ENCODE assay signal across 8 cellular contexts in the genomic region with DNA sequence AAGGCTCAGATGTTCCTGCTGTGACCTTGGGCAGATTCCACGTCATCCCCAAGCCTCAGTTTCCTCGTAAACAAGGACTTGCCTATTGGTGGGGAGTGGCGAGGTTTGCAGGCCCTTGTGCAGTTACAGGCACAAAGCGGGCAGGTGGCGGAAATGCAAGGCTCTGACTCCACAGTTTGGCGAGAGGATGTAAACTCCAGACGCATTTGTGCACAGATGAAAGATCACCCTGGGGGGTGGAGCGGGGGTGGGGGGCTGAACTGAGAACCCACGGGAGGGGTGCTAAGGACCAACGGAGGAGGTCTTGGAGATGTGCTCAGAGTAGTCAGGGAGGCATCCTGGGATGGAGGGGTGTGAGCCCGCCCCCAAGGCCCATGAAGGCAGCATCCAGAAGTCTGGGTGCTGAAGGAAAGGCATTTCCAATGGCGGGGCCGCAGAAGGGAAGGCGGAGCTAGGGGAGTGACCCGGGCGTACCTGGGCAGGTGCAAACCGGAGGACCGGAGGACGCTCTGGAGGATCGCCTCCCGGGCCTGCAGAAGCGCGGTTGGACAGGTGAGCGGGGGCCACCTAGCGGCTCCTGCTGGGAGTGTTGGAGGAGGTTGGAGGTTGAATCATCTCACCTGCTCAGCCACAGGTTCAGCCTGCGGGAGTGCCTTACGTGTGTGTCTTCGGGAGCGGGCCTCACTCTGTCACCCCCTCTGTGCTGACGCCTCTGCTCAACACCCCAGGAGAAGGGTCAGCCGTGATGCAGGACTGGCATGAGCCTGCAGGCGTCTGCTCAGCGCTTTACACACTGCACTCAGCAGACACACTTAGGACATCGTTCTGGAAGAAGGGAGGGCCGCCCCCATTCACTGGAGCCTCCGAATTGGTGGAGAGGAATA. TPM values are rescaled to one million over a fixed set of nuclear protein-coding genes. Genes with fewer than 3 reads are reported as not detected.
DNase-seq lines count a peak whose midpoint lies in the region; ATAC-seq and TF ChIP-seq lines count a peak whose summit lies in the region.

No MANE protein-coding gene starts in this region.

- H3K36me3 Mint-ChIP-seq in Caco-2 (ENCODE audit: insufficient read depth, unreplicated experiment), result peaks cover 11% of the 10 kb centered on the region

- H3K4me3 Mint-ChIP-seq in Caco-2 (ENCODE audit: unreplicated experiment), result peak overlapping the region; percentile 47

- peak overlapping the region; percentile 63; the same call in 1 of the 2 replicates for H2AFZ ChIP-seq in PC-3 (ENCODE audit: low read length)

- ATAC-seq in HG03442 (IDR thresholded peaks at IDR 0.05; ENCODE audit: unreplicated experiment) (peak; percentile 47), PC-3 (peak; percentile 69), GM19463 (IDR thresholded peaks at IDR 0.05; ENCODE audit: unreplicated experiment) (no peak)

- H3K9me3 ChIP-seq in Caco-2 (no peaks in the 10 kb centered on the region), PC-3 (ENCODE audit: low read length) (no peaks in the 10 kb centered on the region), uterus (no peaks in the 10 kb centered on the region)

- H3K27ac ChIP-seq in PC-3 (ENCODE audit: low read length), result no peak overlapping the region
- no peak overlapping the region for H3K27ac ChIP-seq in uterus

- H3K79me2 ChIP-seq in PC-3 (ENCODE audit: low read length), result no peaks in the 10 kb centered on the region

- peak overlapping the region; percentile 95 for H3K4me2 ChIP-seq in PC-3 (ENCODE audit: low read length)

- TF ChIP-seq CTCF in Caco-2 (IDR thresholded peaks at IDR 0.05; ENCODE audit: insufficient read depth in 1 of 2, low read depth in 1 of 2, low read length in 1 of 2, severe bottlenecking in 1 of 2, unreplicated experiment in 1 of 2) (peak; percentile 91 to 92), PC-3 (conservative IDR thresholded peaks at IDR 0.05; ENCODE audit: low read depth, low read length) (peak; percentile 75), uterus (IDR thresholded peaks at IDR 0.05) (peak; percentile 74 to 88 (median 84))

- H3K9me2 ChIP-seq in PC-3 (replicated peaks; ENCODE audit: low read length), result no peaks in the 10 kb centered on the region

- peaks cover 28% of the 10 kb centered on the region for H3K27me3 Mint-ChIP-seq in Caco-2 (ENCODE audit: insufficient read depth, unreplicated experiment)

- BruUV-seq in Caco-2 (replicated peaks; lab: Mats Ljungman, UMichigan) (no TSS peak), PC-3 (replicated peaks; lab: Mats Ljungman, UMichigan) (no TSS peak)

- peaks cover 29% of the 10 kb centered on the region for H3K4me1 ChIP-seq in Caco-2
- peaks cover 11% of the 10 kb centered on the region for H3K4me1 ChIP-seq in PC-3 (ENCODE audit: insufficient read depth, low read length)
- H3K4me1 ChIP-seq in uterus, result peaks cover 0 to 27% of the 10 kb centered on the region in 2 donors

- H3K9ac ChIP-seq in PC-3 (ENCODE audit: low read length), result no peak overlapping the region

- H3K36me3 ChIP-seq in Caco-2 (ENCODE audit: control insufficient read depth, insufficient read depth, low read length), result no peaks in the 10 kb centered on the region
- no peaks in the 10 kb centered on the region for H3K36me3 ChIP-seq in PC-3 (ENCODE audit: low read depth, low read length)
- H3K36me3 ChIP-seq in uterus, result no peaks in the 10 kb centered on the region

- CTCF ChIA-PET in Caco-2 (lab: Charles Lee), result interaction anchor here (0.5 to 1.9 kb wide), 6 partner anchors 47 to 223 kb away, joined by 3 to 11 read pairs (median 3); no protein-coding TSS in a partner anchor
- CTCF ChIA-PET in PC-3 (lab: Charles Lee), result no interaction called here

- H3K27me3 ChIP-seq in Caco-2 (replicated peaks; ENCODE audit: control insufficient read depth, insufficient read depth, low read length) (peaks cover 1% of the 10 kb centered on the region; the same call in 1 of the 2 replicates), PC-3 (ENCODE audit: low read length) (peaks cover 8% of the 10 kb centered on the region; the same call in 1 of the 2 replicates), uterus (peaks cover 17 to 24% of the 10 kb centered on the region in 2 donors)

- H3K4me1 Mint-ChIP-seq in Caco-2 (ENCODE audit: low read depth, unreplicated experiment), result peaks cover 14% of the 10 kb centered on the region

- H3K4me3 ChIP-seq in Caco-2 (ENCODE audit: low read depth, low read length) (no peak overlapping the region), PC-3 (ENCODE audit: low read length) (peak overlapping the region; percentile 44; the same call in 1 of the 2 replicates), uterus (no peak overlapping the region)

- peak in 1 of 2 donors; percentile 12 for TF ChIP-seq POLR2A in uterus (IDR thresholded peaks at IDR 0.05)

- no peaks in the 10 kb centered on the region for H3F3A ChIP-seq in PC-3 (ENCODE audit: low read length, unreplicated experiment)

- no peaks in the 10 kb centered on the region for H4K20me1 ChIP-seq in PC-3 (ENCODE audit: low read length)

- no peaks in the 10 kb centered on the region for H3K9me3 Mint-ChIP-seq in Caco-2 (ENCODE audit: unreplicated experiment)

- no peak overlapping the region for H3K27ac Mint-ChIP-seq in Caco-2 (ENCODE audit: unreplicated experiment)

- intact Hi-C loops in Caco-2 (cut with micrococcal nuclease; ENCODE audit: unreplicated experiment) (loop anchor here (1.0 to 5.0 kb wide), 6 partner anchors 48 to 229 kb away; no protein-coding TSS in a partner anchor), PC-3 (cut with micrococcal nuclease) (loop anchor here (1.0 to 10.0 kb wide), 2 partner anchors 71 to 216 kb away; no protein-coding TSS in a partner anchor), head of caudate nucleus (cut with DNase I) (no loop called here), posterior vena cava (cut with DNase I) (loop anchor here in 1 of 2 donors (5.0 kb wide), 1 partner anchor 234 kb away; no protein-coding TSS in a partner anchor), uterus (cut with DNase I; ENCODE audit: low total_unique reads) (no loop called here)

- DNase-seq in Caco-2 (peak; percentile 92 to 94), PC-3 (peak; percentile 85), head of caudate nucleus (peak; percentile 56 to 90 (median 80)), posterior vena cava (ENCODE audit: low spot score) (peak; percentile 86), uterus (peak; percentile 52 to 66)
- DNase-seq in activated effector memory CD4-positive, alpha-beta T cell treated with Interleukin-2 at 50 U/mL for 16 hours, result peak; percentile 64

- POLR2A ChIA-PET in Caco-2 (lab: Charles Lee) (interaction anchor here (0.5 kb wide), 1 partner anchor 235 kb away, joined by 5 read pairs; no protein-coding TSS in a partner anchor), PC-3 (lab: Charles Lee; ENCODE audit: unreplicated experiment) (no interaction called here)

RNA-seq across cellular contexts. Expression of gene FIBCD1, which starts 1.9 kb away (rescaled TPM):
- total RNA-seq in Caco-2 (2022), result not detected in 2 replicates
- total RNA-seq in PC-3 (2014; rRNA removed), result 7.5 and 8.9 TPM in 2 replicates
- total RNA-seq in posterior vena cava, result under 1 TPM in 1 of 2 donors, not detected in 1; 0.14 TPM
- total RNA-seq in uterus, result under 1 TPM in 1 of 4 donors, not detected in 3; 0.29 TPM

RNA-seq across cellular contexts. Expression of gene QRFP, which starts 44.3 kb away (rescaled TPM):
- total RNA-seq in Caco-2 (2022), result not detected in 2 replicates
- not detected in 2 replicates for total RNA-seq in PC-3 (2014; rRNA removed)
- not detected for total RNA-seq in posterior vena cava
- total RNA-seq in uterus, result not detected

Comparison
In these comparisons a context has a peak if more than half of its experiments do, and no peak if none do; other contexts are left out.
1. intact Hi-C loops: an anchor here in Caco-2 (1.0 to 5.0 kb wide) and PC-3 (1.0 to 10.0 kb wide); none called in head of caudate nucleus and uterus.